Comparison of ENCODE assay signal across 8 cellular contexts in genomic region chr1:117366281-117366981, GRCh38. TPM values are rescaled to one million over a fixed set of nuclear protein-coding genes. Genes with fewer than 3 reads are reported as not detected.
A peak's percentile ranks its signal among the peaks of the same experiment; 100 is the strongest.
DNase-seq lines count a peak whose midpoint lies in the region; ATAC-seq and TF ChIP-seq lines count a peak whose summit lies in the region.

No MANE protein-coding gene starts in this region.

- peak overlapping the region; percentile 90 for H3K4me3 Mint-ChIP-seq in activated naive CD8-positive, alpha-beta T cell treated with anti-CD3 and anti-CD28 coated beads, Interleukin-2, amount 10 ng/mL, durations not matched to agents 7 days and 5 days

- H3K36me3 ChIP-seq in parathyroid adenoma (ENCODE audit: control insufficient read depth, insufficient read depth, low read length) (no peaks in the 10 kb centered on the region), thyroid gland (no peaks in the 10 kb centered on the region)

- TF ChIP-seq POLR2A in thyroid gland (IDR thresholded peaks at IDR 0.05): peak; percentile 2 to 3

- H3K79me2 ChIP-seq in parathyroid adenoma: peaks cover 6% of the 10 kb centered on the region

- peak overlapping the region; percentile 89 for H2AFZ ChIP-seq in parathyroid adenoma

- H3K4me1 ChIP-seq in parathyroid adenoma (no peaks in the 10 kb centered on the region), thyroid gland (peaks cover 25 to 40% of the 10 kb centered on the region in 2 donors)

- H3K27me3 Mint-ChIP-seq in activated naive CD8-positive, alpha-beta T cell treated with anti-CD3 and anti-CD28 coated beads, Interleukin-2, amount 10 ng/mL, durations not matched to agents 7 days and 5 days: no peaks in the 10 kb centered on the region

- intact Hi-C loops in Right ventricle myocardium superior (cut with DNase I): no loop called here
- intact Hi-C loops in thyroid gland (cut with DNase I): no loop called here

- peaks cover 38% of the 10 kb centered on the region for H3K4me1 Mint-ChIP-seq in activated naive CD8-positive, alpha-beta T cell treated with anti-CD3 and anti-CD28 coated beads, Interleukin-2, amount 10 ng/mL, durations not matched to agents 7 days and 5 days

- POLR2A ChIA-PET in activated naive CD8-positive, alpha-beta T cell treated with anti-CD3 and anti-CD28 coated beads, Interleukin-2, amount 10 ng/mL, durations not matched to agents 7 days and 5 days (lab: Charles Lee): interaction anchor here (0.7 to 1.6 kb wide), 6 partner anchors 8 to 304 kb away, joined by 3 to 5 read pairs (median 4); no protein-coding TSS in a partner anchor

- TF ChIP-seq CTCF in parathyroid adenoma (IDR thresholded peaks at IDR 0.05): no peak
- TF ChIP-seq CTCF in thyroid gland (IDR thresholded peaks at IDR 0.05): no peak

- in situ Hi-C loops in KBM-7 (cut with MboI; ENCODE audit: low pct_unique_long_range_greater_than_20kb, low sequenced_read_pairs): no loop called here

- H3K27ac Mint-ChIP-seq in activated naive CD8-positive, alpha-beta T cell treated with anti-CD3 and anti-CD28 coated beads, Interleukin-2, amount 10 ng/mL, durations not matched to agents 7 days and 5 days: peak overlapping the region; percentile 91

- peak; percentile 83 for DNase-seq in ELF-1 (ENCODE audit: low read depth, low spot score)
- peak; percentile 83 for DNase-seq in KBM-7
- peak; percentile 17 for DNase-seq in SKM-1 (lab: John Stamatoyannopoulos, UW; ENCODE audit: unreplicated experiment)
- DNase-seq in activated naive CD8-positive, alpha-beta T cell treated with anti-CD3 and anti-CD28 coated beads, Interleukin-2, amount 10 ng/mL, durations not matched to agents 7 days and 5 days: peak; percentile 91
- peak; percentile 93 for DNase-seq in Right ventricle myocardium superior
- DNase-seq in thyroid gland: peak; percentile 89 to 91

- H3K9me3 Mint-ChIP-seq in activated naive CD8-positive, alpha-beta T cell treated with anti-CD3 and anti-CD28 coated beads, Interleukin-2, amount 10 ng/mL, durations not matched to agents 7 days and 5 days: no peaks in the 10 kb centered on the region

- peak overlapping the region; percentile 92 for H3K4me2 ChIP-seq in parathyroid adenoma (ENCODE audit: low read length)

- WGBS in thyroid gland, 2 donors: 1 to 9% methylated on average over 4 to 29 of the region's 63 CpGs

- H3K27me3 ChIP-seq in parathyroid adenoma (ENCODE audit: control insufficient read depth, insufficient read depth, low read length): no peaks in the 10 kb centered on the region
- no peaks in the 10 kb centered on the region for H3K27me3 ChIP-seq in thyroid gland

- H3K36me3 Mint-ChIP-seq in activated naive CD8-positive, alpha-beta T cell treated with anti-CD3 and anti-CD28 coated beads, Interleukin-2, amount 10 ng/mL, durations not matched to agents 7 days and 5 days: no peaks in the 10 kb centered on the region

- H3K9ac ChIP-seq in parathyroid adenoma: no peak overlapping the region

- H3K27ac ChIP-seq in parathyroid adenoma (peak overlapping the region; percentile 91), thyroid gland (peak overlapping the region; percentile 95 to 97 (median 96))

- H3K4me3 ChIP-seq in parathyroid adenoma (ENCODE audit: low read depth, low read length) (peak overlapping the region; percentile 83), thyroid gland (replicated peaks in 1 of 3) (peak overlapping the region; percentile 3 to 73 (median 26))

- H3K9me3 ChIP-seq in parathyroid adenoma (ENCODE audit: control insufficient read depth, low read length) (no peaks in the 10 kb centered on the region), thyroid gland (no peaks in the 10 kb centered on the region)

- peak; percentile 37 for ATAC-seq in GM21619 (IDR thresholded peaks at IDR 0.05; ENCODE audit: unreplicated experiment)
- peak; percentile 69 for ATAC-seq in activated naive CD8-positive, alpha-beta T cell treated with anti-CD3 and anti-CD28 coated beads, Interleukin-2, amount 10 ng/mL, durations not matched to agents 7 days and 5 days (ENCODE audit: low read depth)
- ATAC-seq in Right ventricle myocardium superior (ENCODE audit: poor library complexity): peak; percentile 91

RNA-seq across cellular contexts. Expression of gene MAN1A2, which starts 0.8 kb away (rescaled TPM):
- total RNA-seq in activated naive CD8-positive, alpha-beta T cell treated with anti-CD3 and anti-CD28 coated beads, Interleukin-2, amount 10 ng/mL, durations not matched to agents 7 days and 5 days: 10 to 100 TPM; 36.1 to 43.2 TPM
- total RNA-seq in Right ventricle myocardium superior (23.5 TPM), thyroid gland (10 to 100 TPM; 55.0 to 84.2 (median 79.8) TPM)

Comparison
In these comparisons a context has a peak if more than half of its experiments do, and no peak if none do; other contexts are left out.
1. Peak in every context shown above with its lines: DNase-seq, ATAC-seq, H3K4me3 ChIP-seq and H3K27ac ChIP-seq.
2. DNase-seq: peak in every context shown above with its lines; median percentile 93 in Right ventricle myocardium superior; 91 in activated naive CD8-positive, alpha-beta T cell treated with anti-CD3 and anti-CD28 coated beads, Interleukin-2, amount 10 ng/mL, durations not matched to agents 7 days and 5 days; 90 in thyroid gland; 83 in ELF-1; 83 in KBM-7; 17 in SKM-1.
3. ATAC-seq: peak in every context shown above with its lines; median percentile 91 in Right ventricle myocardium superior; 69 in activated naive CD8-positive, alpha-beta T cell treated with anti-CD3 and anti-CD28 coated beads, Interleukin-2, amount 10 ng/mL, durations not matched to agents 7 days and 5 days; 37 in GM21619.